Comparison of ENCODE assay signal across 8 cellular contexts in the genomic region with DNA sequence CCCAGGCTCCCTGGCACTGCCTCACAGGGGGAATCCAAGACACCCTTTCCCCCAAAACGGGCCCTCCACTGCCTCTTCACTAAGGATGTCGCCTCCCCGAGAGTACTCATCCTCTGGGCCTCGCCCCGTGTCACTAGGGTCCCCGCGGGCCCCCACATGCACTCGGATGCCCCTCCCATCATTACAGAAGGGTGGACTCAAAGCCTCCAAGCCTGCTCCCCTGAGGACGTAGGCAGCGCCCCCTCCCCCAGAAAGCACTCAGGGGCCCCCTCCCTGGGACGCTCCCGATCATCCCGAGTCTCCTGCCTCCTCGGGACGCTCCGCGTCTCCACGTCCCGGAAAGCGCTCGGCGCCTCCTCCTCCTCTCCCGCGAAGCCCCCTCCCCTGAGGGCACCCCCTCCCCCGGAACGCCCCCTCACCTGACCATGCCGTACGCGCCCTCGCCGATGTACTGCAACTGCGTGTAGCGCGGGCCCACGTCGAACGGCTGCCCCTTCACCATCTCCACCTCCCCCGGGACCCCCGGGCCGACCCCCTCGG. TPM values are rescaled to one million over a fixed set of nuclear protein-coding genes. Genes with fewer than 3 reads are reported as not detected.
A peak's percentile ranks its signal among the peaks of the same experiment; 100 is the strongest.
DNase-seq lines count a peak whose midpoint lies in the region; ATAC-seq and TF ChIP-seq lines count a peak whose summit lies in the region.

No MANE protein-coding gene starts in this region.

- intact Hi-C loops in Caco-2 (cut with micrococcal nuclease; ENCODE audit: unreplicated experiment): loop anchor here (2.0 kb wide), 1 partner anchor 20 kb away; no protein-coding TSS in a partner anchor

- 5% methylated on average over 8 of the region's 41 CpGs for WGBS in smooth muscle cell (ENCODE audit: low lambda C conversion rate)

- H3K4me1 Mint-ChIP-seq in Caco-2 (ENCODE audit: low read depth, unreplicated experiment): peaks cover 6% of the 10 kb centered on the region

- H2AFZ ChIP-seq in smooth muscle cell (ENCODE audit: low read depth): no peak overlapping the region

- H3K4me2 ChIP-seq in smooth muscle cell: peak overlapping the region; percentile 98

- BruUV-seq in Caco-2 (replicated peaks; lab: Mats Ljungman, UMichigan): no TSS peak

- CTCF ChIA-PET in Caco-2 (lab: Charles Lee): interaction anchor here (1.5 kb wide), 1 partner anchor 61 kb away, joined by 4 read pairs; the partner anchor contains the start of gene CORO1A

- TF ChIP-seq CTCF in Caco-2 (IDR thresholded peaks at IDR 0.05; ENCODE audit: insufficient read depth in 1 of 2, low read depth in 1 of 2, low read length in 1 of 2, severe bottlenecking in 1 of 2, unreplicated experiment in 1 of 2): no peak
- TF ChIP-seq CTCF in smooth muscle cell (IDR thresholded peaks at IDR 0.05; ENCODE audit: borderline replicate concordance, insufficient read depth, poor library complexity, severe bottlenecking): no peak

- peaks cover 7% of the 10 kb centered on the region for H3K4me1 ChIP-seq in Caco-2
- H3K4me1 ChIP-seq in adipocyte (ENCODE audit: control insufficient read depth, insufficient read depth, low read length): peaks cover 26% of the 10 kb centered on the region
- no peaks in the 10 kb centered on the region for H3K4me1 ChIP-seq in iPS-15b (ENCODE audit: control insufficient read depth, insufficient read depth, low read length)
- no peaks in the 10 kb centered on the region for H3K4me1 ChIP-seq in smooth muscle cell (ENCODE audit: low read depth)

- peaks cover 15% of the 10 kb centered on the region for H3K36me3 Mint-ChIP-seq in Caco-2 (ENCODE audit: insufficient read depth, unreplicated experiment)

- peak in 1 of 2 experiments; percentile 48 for DNase-seq in Caco-2
- no peak for DNase-seq in Jurkat, Clone E6-1 (ENCODE audit: low read depth, low spot score)
- peak; percentile 45 for DNase-seq in adipocyte (ENCODE audit: low read depth)
- DNase-seq in smooth muscle cell (lab: John Stamatoyannopoulos, UW; ENCODE audit: unreplicated experiment): no peak
- DNase-seq in NCI-H128 (lab: John Stamatoyannopoulos, UW; ENCODE audit: unreplicated experiment): no peak
- DNase-seq in SHP77 (lab: John Stamatoyannopoulos, UW): no peak

- H3K27me3 Mint-ChIP-seq in Caco-2 (ENCODE audit: insufficient read depth, unreplicated experiment): no peaks in the 10 kb centered on the region

- no peaks in the 10 kb centered on the region for H3K79me2 ChIP-seq in smooth muscle cell (ENCODE audit: low read depth)

- H3K4me3 ChIP-seq in Caco-2 (ENCODE audit: low read depth, low read length) (peak overlapping the region; percentile 92), adipocyte (ENCODE audit: low read length) (peak overlapping the region; percentile 78), iPS-15b (ENCODE audit: low read depth, low read length) (peak overlapping the region; percentile 72), smooth muscle cell (peak overlapping the region; percentile 59)
- peak overlapping the region; percentile 70 for H3K4me3 ChIP-seq in Jurkat, Clone E6-1 (ENCODE audit: low read length)

- peak overlapping the region; percentile 85 for H3K4me3 Mint-ChIP-seq in Caco-2 (ENCODE audit: unreplicated experiment)

- H3K27ac ChIP-seq in smooth muscle cell (ENCODE audit: low read depth): no peak overlapping the region

- H3K9ac ChIP-seq in adipocyte (ENCODE audit: low read length) (peak overlapping the region; percentile 83), iPS-15b (ENCODE audit: low read depth, low read length) (no peak overlapping the region), smooth muscle cell (ENCODE audit: low read depth) (peak overlapping the region; percentile 59)

- POLR2A ChIA-PET in Caco-2 (lab: Charles Lee): no interaction called here

- H3K27me3 ChIP-seq in Caco-2 (replicated peaks; ENCODE audit: control insufficient read depth, insufficient read depth, low read length) (no peaks in the 10 kb centered on the region), adipocyte (replicated peaks; ENCODE audit: control insufficient read depth, insufficient read depth, low read length) (no peaks in the 10 kb centered on the region), iPS-15b (ENCODE audit: control insufficient read depth, insufficient read depth, low read length) (no peaks in the 10 kb centered on the region), smooth muscle cell (ENCODE audit: low read depth) (no peaks in the 10 kb centered on the region)

- H3K9me3 Mint-ChIP-seq in Caco-2 (ENCODE audit: unreplicated experiment): no peaks in the 10 kb centered on the region

- H3K9me3 ChIP-seq in Caco-2 (no peaks in the 10 kb centered on the region), adipocyte (ENCODE audit: control insufficient read depth, low read length) (no peaks in the 10 kb centered on the region), iPS-15b (ENCODE audit: control insufficient read depth, insufficient read depth, low read length) (no peaks in the 10 kb centered on the region), smooth muscle cell (replicated peaks; ENCODE audit: low read depth) (no peaks in the 10 kb centered on the region)

- ATAC-seq in GM18861 (IDR thresholded peaks at IDR 0.05; ENCODE audit: unreplicated experiment): no peak

- no peaks in the 10 kb centered on the region for H4K20me1 ChIP-seq in smooth muscle cell (ENCODE audit: low read depth)

- H3K36me3 ChIP-seq in Caco-2 (ENCODE audit: control insufficient read depth, insufficient read depth, low read length) (peaks cover 1% of the 10 kb centered on the region; the same call in 1 of the 2 replicates), adipocyte (ENCODE audit: control insufficient read depth, insufficient read depth, low read length, severe bottlenecking) (peaks cover 14% of the 10 kb centered on the region), iPS-15b (ENCODE audit: control insufficient read depth, insufficient read depth, low read length) (peaks cover 7% of the 10 kb centered on the region), smooth muscle cell (ENCODE audit: low read depth) (no peaks in the 10 kb centered on the region)

- peak overlapping the region; percentile 84 for H3K27ac Mint-ChIP-seq in Caco-2 (ENCODE audit: unreplicated experiment)

- peaks cover 14% of the 10 kb centered on the region for H3F3A ChIP-seq in smooth muscle cell (ENCODE audit: low read depth)

RNA-seq across cellular contexts. Expression of gene MAPK3, which starts 0.3 kb away (rescaled TPM):
- total RNA-seq in Caco-2 (2022): 64.0 and 71.9 TPM in 2 replicates
- 91.9 TPM for polyA plus RNA-seq in Jurkat, Clone E6-1 (2012; ENCODE audit: insufficient read depth, insufficient read length)
- 34.4 and 60.3 TPM in 2 replicates for total RNA-seq in smooth muscle cell
- polyA plus RNA-seq in smooth muscle cell: 20.3 and 22.3 TPM in 2 replicates

RNA-seq across cellular contexts. Expression of gene GDPD3, which starts 9.4 kb away (rescaled TPM):
- total RNA-seq in Caco-2 (2022) (5.8 and 8.4 TPM in 2 replicates), smooth muscle cell (0.85 TPM in 1 of 2 replicates, not detected in the other)
- 3.9 TPM for polyA plus RNA-seq in Jurkat, Clone E6-1 (2012; ENCODE audit: insufficient read depth, insufficient read length)
- polyA plus RNA-seq in smooth muscle cell: 13.4 and 17.1 TPM in 2 replicates

RNA-seq across cellular contexts. Expression of gene YPEL3, which starts 26.7 kb away (rescaled TPM):
- 24.4 and 26.3 TPM in 2 replicates for total RNA-seq in Caco-2 (2022)
- polyA plus RNA-seq in Jurkat, Clone E6-1 (2012; ENCODE audit: insufficient read depth, insufficient read length): 1.2 TPM
- 32.3 and 37.5 TPM in 2 replicates for total RNA-seq in smooth muscle cell
- polyA plus RNA-seq in smooth muscle cell: 65.9 and 81.1 TPM in 2 replicates

RNA-seq across cellular contexts. Expression of gene TBX6, which starts 31.0 kb away (rescaled TPM):
- total RNA-seq in Caco-2 (2022): 1.1 and 1.6 TPM in 2 replicates
- polyA plus RNA-seq in Jurkat, Clone E6-1 (2012; ENCODE audit: insufficient read depth, insufficient read length): 4.3 TPM
- total RNA-seq in smooth muscle cell: 0.13 and 2.0 TPM in 2 replicates
- 0.50 and 1.6 TPM in 2 replicates for polyA plus RNA-seq in smooth muscle cell

RNA-seq across cellular contexts. Expression of gene PPP4C, which starts 46.9 kb away (rescaled TPM):
- total RNA-seq in Caco-2 (2022) (130 and 134 TPM in 2 replicates), smooth muscle cell (90.2 and 111 TPM in 2 replicates)
- polyA plus RNA-seq in Jurkat, Clone E6-1 (2012; ENCODE audit: insufficient read depth, insufficient read length): 186 TPM
- polyA plus RNA-seq in smooth muscle cell: 208 and 224 TPM in 2 replicates
